ENCODE assay signal across 1 cellular context in the genomic region with DNA sequence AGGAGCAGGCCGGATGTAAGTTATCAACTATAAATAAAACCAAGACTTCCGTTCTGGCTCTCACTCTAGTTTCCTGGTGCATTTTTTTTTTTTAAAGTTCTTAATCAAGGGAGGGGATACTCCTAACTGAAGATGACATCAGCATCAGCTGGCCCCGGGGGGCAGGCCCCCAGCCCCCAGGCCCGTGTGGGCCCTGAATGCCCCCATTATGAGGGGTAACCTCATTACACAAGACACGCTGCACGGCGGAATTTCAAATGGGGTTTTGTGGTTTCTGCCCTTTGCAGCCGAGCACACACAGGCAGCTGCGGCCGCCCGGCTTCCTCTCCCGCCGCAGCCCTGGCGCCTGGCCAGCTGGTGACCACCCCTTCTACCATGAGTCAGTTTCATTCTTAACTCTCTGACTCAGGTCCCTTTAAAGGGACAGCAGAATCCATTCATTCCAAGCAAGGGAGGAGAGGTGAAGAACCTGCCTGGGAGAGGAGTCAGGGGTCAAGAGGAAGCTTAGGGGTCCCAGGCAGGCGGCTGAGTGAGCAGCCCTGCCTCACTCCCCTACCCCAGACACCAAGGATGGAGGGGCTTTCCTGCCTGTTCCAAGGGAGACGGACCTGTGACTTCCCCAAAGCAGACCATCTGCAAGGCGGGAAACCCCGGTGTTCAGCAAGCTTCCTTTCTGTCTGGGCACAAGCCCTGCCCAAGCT.
A peak's percentile ranks its signal among the peaks of the same experiment; 100 is the strongest.
TF ChIP-seq lines count a peak whose summit lies in the region.

No MANE protein-coding gene starts in this region.

TF ChIP-seq in K562, 482 proteins besides CTCF, POLR2A, EP300 and RAD21 (continued from another document and continues in another):
- TF ChIP-seq, protein P1, sequence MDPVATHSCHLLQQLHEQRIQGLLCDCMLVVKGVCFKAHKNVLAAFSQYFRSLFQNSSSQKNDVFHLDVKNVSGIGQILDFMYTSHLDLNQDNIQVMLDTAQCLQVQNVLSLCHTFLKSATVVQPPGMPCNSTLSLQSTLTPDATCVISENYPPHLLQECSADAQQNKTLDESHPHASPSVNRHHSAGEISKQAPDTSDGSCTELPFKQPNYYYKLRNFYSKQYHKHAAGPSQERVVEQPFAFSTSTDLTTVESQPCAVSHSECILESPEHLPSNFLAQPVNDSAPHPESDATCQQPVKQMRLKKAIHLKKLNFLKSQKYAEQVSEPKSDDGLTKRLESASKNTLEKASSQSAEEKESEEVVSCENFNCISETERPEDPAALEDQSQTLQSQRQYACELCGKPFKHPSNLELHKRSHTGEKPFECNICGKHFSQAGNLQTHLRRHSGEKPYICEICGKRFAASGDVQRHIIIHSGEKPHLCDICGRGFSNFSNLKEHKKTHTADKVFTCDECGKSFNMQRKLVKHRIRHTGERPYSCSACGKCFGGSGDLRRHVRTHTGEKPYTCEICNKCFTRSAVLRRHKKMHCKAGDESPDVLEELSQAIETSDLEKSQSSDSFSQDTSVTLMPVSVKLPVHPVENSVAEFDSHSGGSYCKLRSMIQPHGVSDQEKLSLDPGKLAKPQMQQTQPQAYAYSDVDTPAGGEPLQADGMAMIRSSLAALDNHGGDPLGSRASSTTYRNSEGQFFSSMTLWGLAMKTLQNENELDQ (CRISPR knock-in tag; IDR thresholded peaks at IDR 0.05; ENCODE audit: borderline replicate concordance) = no peak
- TF ChIP-seq, protein P2, sequence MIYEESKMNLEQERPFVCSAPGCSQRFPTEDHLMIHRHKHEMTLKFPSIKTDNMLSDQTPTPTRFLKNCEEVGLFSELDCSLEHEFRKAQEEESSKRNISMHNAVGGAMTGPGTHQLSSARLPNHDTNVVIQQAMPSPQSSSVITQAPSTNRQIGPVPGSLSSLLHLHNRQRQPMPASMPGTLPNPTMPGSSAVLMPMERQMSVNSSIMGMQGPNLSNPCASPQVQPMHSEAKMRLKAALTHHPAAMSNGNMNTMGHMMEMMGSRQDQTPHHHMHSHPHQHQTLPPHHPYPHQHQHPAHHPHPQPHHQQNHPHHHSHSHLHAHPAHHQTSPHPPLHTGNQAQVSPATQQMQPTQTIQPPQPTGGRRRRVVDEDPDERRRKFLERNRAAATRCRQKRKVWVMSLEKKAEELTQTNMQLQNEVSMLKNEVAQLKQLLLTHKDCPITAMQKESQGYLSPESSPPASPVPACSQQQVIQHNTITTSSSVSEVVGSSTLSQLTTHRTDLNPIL (CRISPR knock-in tag; IDR thresholded peaks at IDR 0.05) = no peak
- TF ChIP-seq KLF16 (IDR thresholded peaks at IDR 0.05) = peak; percentile 61; the same call in 1 of the 2 replicates
- TF ChIP-seq HDGF (IDR thresholded peaks at IDR 0.05) = no peak
- 0 out of 2 replicates have a peak, but pooled peaks have one; percentile 58 for TF ChIP-seq BACH1 (tag; IDR thresholded peaks at IDR 0.05)
- TF ChIP-seq, protein P3, sequence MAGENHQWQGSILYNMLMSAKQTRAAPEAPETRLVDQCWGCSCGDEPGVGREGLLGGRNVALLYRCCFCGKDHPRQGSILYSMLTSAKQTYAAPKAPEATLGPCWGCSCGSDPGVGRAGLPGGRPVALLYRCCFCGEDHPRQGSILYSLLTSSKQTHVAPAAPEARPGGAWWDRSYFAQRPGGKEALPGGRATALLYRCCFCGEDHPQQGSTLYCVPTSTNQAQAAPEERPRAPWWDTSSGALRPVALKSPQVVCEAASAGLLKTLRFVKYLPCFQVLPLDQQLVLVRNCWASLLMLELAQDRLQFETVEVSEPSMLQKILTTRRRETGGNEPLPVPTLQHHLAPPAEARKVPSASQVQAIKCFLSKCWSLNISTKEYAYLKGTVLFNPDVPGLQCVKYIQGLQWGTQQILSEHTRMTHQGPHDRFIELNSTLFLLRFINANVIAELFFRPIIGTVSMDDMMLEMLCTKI (IDR thresholded peaks at IDR 0.05; ENCODE audit: partially characterized antibody) = no peak
- TF ChIP-seq, protein P4, sequence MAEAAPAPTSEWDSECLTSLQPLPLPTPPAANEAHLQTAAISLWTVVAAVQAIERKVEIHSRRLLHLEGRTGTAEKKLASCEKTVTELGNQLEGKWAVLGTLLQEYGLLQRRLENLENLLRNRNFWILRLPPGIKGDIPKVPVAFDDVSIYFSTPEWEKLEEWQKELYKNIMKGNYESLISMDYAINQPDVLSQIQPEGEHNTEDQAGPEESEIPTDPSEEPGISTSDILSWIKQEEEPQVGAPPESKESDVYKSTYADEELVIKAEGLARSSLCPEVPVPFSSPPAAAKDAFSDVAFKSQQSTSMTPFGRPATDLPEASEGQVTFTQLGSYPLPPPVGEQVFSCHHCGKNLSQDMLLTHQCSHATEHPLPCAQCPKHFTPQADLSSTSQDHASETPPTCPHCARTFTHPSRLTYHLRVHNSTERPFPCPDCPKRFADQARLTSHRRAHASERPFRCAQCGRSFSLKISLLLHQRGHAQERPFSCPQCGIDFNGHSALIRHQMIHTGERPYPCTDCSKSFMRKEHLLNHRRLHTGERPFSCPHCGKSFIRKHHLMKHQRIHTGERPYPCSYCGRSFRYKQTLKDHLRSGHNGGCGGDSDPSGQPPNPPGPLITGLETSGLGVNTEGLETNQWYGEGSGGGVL (CRISPR knock-in tag; IDR thresholded peaks at IDR 0.05) = no peak
- TF ChIP-seq, protein P5, sequence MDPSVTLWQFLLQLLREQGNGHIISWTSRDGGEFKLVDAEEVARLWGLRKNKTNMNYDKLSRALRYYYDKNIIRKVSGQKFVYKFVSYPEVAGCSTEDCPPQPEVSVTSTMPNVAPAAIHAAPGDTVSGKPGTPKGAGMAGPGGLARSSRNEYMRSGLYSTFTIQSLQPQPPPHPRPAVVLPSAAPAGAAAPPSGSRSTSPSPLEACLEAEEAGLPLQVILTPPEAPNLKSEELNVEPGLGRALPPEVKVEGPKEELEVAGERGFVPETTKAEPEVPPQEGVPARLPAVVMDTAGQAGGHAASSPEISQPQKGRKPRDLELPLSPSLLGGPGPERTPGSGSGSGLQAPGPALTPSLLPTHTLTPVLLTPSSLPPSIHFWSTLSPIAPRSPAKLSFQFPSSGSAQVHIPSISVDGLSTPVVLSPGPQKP (CRISPR knock-in tag; IDR thresholded peaks at IDR 0.05) = no peak
- no peak for TF ChIP-seq EWSR1 (IDR thresholded peaks at IDR 0.05; ENCODE audit: borderline replicate concordance, low read depth, partially characterized antibody)
- TF ChIP-seq NR2F6 (CRISPR knock-in tag; IDR thresholded peaks at IDR 0.05) = no peak
- TF ChIP-seq ZNF436 (CRISPR knock-in tag; IDR thresholded peaks at IDR 0.05) = no peak
- no peak for TF ChIP-seq ZNF586 (CRISPR knock-in tag; conservative IDR thresholded peaks at IDR 0.05)
- TF ChIP-seq, protein P6, sequence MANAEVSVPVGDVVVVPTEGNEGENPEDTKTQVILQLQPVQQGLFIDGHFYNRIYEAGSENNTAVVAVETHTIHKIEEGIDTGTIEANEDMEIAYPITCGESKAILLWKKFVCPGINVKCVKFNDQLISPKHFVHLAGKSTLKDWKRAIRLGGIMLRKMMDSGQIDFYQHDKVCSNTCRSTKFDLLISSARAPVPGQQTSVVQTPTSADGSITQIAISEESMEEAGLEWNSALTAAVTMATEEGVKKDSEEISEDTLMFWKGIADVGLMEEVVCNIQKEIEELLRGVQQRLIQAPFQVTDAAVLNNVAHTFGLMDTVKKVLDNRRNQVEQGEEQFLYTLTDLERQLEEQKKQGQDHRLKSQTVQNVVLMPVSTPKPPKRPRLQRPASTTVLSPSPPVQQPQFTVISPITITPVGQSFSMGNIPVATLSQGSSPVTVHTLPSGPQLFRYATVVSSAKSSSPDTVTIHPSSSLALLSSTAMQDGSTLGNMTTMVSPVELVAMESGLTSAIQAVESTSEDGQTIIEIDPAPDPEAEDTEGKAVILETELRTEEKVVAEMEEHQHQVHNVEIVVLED (CRISPR knock-in tag; IDR thresholded peaks at IDR 0.05) = no peak
- 0 out of 2 replicates have a peak, but pooled peaks have one; percentile 24 for TF ChIP-seq ZKSCAN1 (IDR thresholded peaks at IDR 0.05; ENCODE audit: low read depth, low read length)
- TF ChIP-seq ILK (tag; IDR thresholded peaks at IDR 0.05; ENCODE audit: borderline replicate concordance, low read depth) = no peak
- no peak for TF ChIP-seq ZSCAN32 (CRISPR knock-in tag; IDR thresholded peaks at IDR 0.05)
- TF ChIP-seq IRF2 (CRISPR knock-in tag; IDR thresholded peaks at IDR 0.05) = no peak
- TF ChIP-seq ZNF354B (CRISPR knock-in tag; IDR thresholded peaks at IDR 0.05) = no peak
- peak; percentile 92 for TF ChIP-seq MYNN (IDR thresholded peaks at IDR 0.05)
- TF ChIP-seq MYNN (CRISPR knock-in tag; IDR thresholded peaks at IDR 0.05) = no peak
- TF ChIP-seq, protein P7, sequence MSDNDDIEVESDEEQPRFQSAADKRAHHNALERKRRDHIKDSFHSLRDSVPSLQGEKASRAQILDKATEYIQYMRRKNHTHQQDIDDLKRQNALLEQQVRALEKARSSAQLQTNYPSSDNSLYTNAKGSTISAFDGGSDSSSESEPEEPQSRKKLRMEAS (CRISPR knock-in tag; IDR thresholded peaks at IDR 0.05) = peak; percentile 79; the same call in 1 of the 2 replicates
- no peak for TF ChIP-seq SUPT5H (IDR thresholded peaks at IDR 0.05)
- TF ChIP-seq ZKSCAN8 (CRISPR knock-in tag; IDR thresholded peaks at IDR 0.05) = no peak
- peak; percentile 61 for TF ChIP-seq EP400 (IDR thresholded peaks at IDR 0.05)
- TF ChIP-seq SMAD2 (IDR thresholded peaks at IDR 0.05; ENCODE audit: low read depth, low read length) = no peak
- no peak for TF ChIP-seq ZNF232 (CRISPR knock-in tag; IDR thresholded peaks at IDR 0.05)
- 0 out of 2 replicates have a peak, but pooled peaks have one; percentile 34 for TF ChIP-seq SREBF1 (IDR thresholded peaks at IDR 0.05; ENCODE audit: borderline replicate concordance, low read depth, low read length)
- TF ChIP-seq, protein P8, sequence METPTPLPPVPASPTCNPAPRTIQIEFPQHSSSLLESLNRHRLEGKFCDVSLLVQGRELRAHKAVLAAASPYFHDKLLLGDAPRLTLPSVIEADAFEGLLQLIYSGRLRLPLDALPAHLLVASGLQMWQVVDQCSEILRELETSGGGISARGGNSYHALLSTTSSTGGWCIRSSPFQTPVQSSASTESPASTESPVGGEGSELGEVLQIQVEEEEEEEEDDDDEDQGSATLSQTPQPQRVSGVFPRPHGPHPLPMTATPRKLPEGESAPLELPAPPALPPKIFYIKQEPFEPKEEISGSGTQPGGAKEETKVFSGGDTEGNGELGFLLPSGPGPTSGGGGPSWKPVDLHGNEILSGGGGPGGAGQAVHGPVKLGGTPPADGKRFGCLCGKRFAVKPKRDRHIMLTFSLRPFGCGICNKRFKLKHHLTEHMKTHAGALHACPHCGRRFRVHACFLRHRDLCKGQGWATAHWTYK (CRISPR knock-in tag; IDR thresholded peaks at IDR 0.05) = no peak
- TF ChIP-seq PCBP1 (IDR thresholded peaks at IDR 0.05; ENCODE audit: low read depth, low read length, poor library complexity, severe bottlenecking) = no peak
- no peak for TF ChIP-seq KAT2B (IDR thresholded peaks at IDR 0.05; ENCODE audit: low read depth, low read length)
- no peak for TF ChIP-seq ZBTB17 (CRISPR knock-in tag; IDR thresholded peaks at IDR 0.05)
- TF ChIP-seq ZNF507 (tag; conservative IDR thresholded peaks at IDR 0.05) = no peak
- peak; percentile 70 for TF ChIP-seq NFE2 (IDR thresholded peaks at IDR 0.05; ENCODE audit: low read depth)
- TF ChIP-seq, protein P9, sequence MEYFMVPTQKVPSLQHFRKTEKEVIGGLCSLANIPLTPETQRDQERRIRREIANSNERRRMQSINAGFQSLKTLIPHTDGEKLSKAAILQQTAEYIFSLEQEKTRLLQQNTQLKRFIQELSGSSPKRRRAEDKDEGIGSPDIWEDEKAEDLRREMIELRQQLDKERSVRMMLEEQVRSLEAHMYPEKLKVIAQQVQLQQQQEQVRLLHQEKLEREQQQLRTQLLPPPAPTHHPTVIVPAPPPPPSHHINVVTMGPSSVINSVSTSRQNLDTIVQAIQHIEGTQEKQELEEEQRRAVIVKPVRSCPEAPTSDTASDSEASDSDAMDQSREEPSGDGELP (CRISPR knock-in tag; IDR thresholded peaks at IDR 0.05; ENCODE audit: borderline replicate concordance) = peak; percentile 97
- TF ChIP-seq GABPB2 (CRISPR knock-in tag; conservative IDR thresholded peaks at IDR 0.05) = no peak
- TF ChIP-seq ZNF77 (CRISPR knock-in tag; IDR thresholded peaks at IDR 0.05) = no peak
- TF ChIP-seq ZNF551 (CRISPR knock-in tag; IDR thresholded peaks at IDR 0.05) = no peak
- no peak for TF ChIP-seq FOXA3 (CRISPR knock-in tag; conservative IDR thresholded peaks at IDR 0.05 in 1 of 2, IDR thresholded peaks at IDR 0.05 in 1 of 2)
- TF ChIP-seq, protein P10, sequence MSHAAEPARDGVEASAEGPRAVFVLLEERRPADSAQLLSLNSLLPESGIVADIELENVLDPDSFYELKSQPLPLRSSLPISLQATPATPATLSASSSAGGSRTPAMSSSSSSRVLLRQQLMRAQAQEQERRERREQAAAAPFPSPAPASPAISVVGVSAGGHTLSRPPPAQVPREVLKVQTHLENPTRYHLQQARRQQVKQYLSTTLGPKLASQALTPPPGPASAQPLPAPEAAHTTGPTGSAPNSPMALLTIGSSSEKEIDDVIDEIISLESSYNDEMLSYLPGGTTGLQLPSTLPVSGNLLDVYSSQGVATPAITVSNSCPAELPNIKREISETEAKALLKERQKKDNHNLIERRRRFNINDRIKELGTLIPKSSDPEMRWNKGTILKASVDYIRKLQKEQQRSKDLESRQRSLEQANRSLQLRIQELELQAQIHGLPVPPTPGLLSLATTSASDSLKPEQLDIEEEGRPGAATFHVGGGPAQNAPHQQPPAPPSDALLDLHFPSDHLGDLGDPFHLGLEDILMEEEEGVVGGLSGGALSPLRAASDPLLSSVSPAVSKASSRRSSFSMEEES (CRISPR knock-in tag; IDR thresholded peaks at IDR 0.05) = no peak
- no peak for TF ChIP-seq CCAR2 (IDR thresholded peaks at IDR 0.05; ENCODE audit: low read depth, low read length)
- no peak for TF ChIP-seq TOE1 (IDR thresholded peaks at IDR 0.05; ENCODE audit: borderline replicate concordance)
- TF ChIP-seq TOE1 (CRISPR knock-in tag; IDR thresholded peaks at IDR 0.05; ENCODE audit: borderline replicate concordance, low read depth) = no peak
- TF ChIP-seq, protein P11, sequence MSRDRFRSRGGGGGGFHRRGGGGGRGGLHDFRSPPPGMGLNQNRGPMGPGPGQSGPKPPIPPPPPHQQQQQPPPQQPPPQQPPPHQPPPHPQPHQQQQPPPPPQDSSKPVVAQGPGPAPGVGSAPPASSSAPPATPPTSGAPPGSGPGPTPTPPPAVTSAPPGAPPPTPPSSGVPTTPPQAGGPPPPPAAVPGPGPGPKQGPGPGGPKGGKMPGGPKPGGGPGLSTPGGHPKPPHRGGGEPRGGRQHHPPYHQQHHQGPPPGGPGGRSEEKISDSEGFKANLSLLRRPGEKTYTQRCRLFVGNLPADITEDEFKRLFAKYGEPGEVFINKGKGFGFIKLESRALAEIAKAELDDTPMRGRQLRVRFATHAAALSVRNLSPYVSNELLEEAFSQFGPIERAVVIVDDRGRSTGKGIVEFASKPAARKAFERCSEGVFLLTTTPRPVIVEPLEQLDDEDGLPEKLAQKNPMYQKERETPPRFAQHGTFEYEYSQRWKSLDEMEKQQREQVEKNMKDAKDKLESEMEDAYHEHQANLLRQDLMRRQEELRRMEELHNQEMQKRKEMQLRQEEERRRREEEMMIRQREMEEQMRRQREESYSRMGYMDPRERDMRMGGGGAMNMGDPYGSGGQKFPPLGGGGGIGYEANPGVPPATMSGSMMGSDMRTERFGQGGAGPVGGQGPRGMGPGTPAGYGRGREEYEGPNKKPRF (IDR thresholded peaks at IDR 0.05; ENCODE audit: low read depth, low read length) = no peak
- no peak for TF ChIP-seq ZFPM2 (CRISPR knock-in tag; IDR thresholded peaks at IDR 0.05)
- TF ChIP-seq BRF1 (IDR thresholded peaks at IDR 0.05; ENCODE audit: borderline replicate concordance, extremely low read depth, insufficient read length) = no peak
